Comparison of ENCODE assay signal across 8 cellular contexts in genomic region chr3:13480340-13481318, GRCh38. TPM values are rescaled to one million over a fixed set of nuclear protein-coding genes. Genes with fewer than 3 reads are reported as not detected.
DNase-seq lines count a peak whose midpoint lies in the region; ATAC-seq lines count a peak whose summit lies in the region.

No MANE protein-coding gene starts in this region.

- H3K4me1 ChIP-seq in naive thymus-derived CD4-positive, alpha-beta T cell (ENCODE audit: control insufficient read depth in 2 of 2, insufficient read depth in 2 of 2, low read length in 2 of 2) = peaks cover 12 to 15% of the 10 kb centered on the region in 2 donors
- H3K4me1 ChIP-seq in urinary bladder (ENCODE audit: insufficient read depth) = no peaks in the 10 kb centered on the region

- H3K36me3 Mint-ChIP-seq in activated CD4-positive, alpha-beta T cell treated with anti-CD3 and anti-CD28 coated beads, Interleukin-2, amount 10 ng/mL, durations not matched to agents 7 days and 5 days (ENCODE audit: low read depth) = no peaks in the 10 kb centered on the region
- peaks cover 0 to 1% (median 0%) of the 10 kb centered on the region in 5 donors for H3K36me3 Mint-ChIP-seq in naive thymus-derived CD4-positive, alpha-beta T cell

- POLR2A ChIA-PET in activated CD4-positive, alpha-beta T cell treated with anti-CD3 and anti-CD28 coated beads, Interleukin-2, amount 10 ng/mL, durations not matched to agents 7 days and 5 days (lab: Charles Lee) = no interaction called here
- POLR2A ChIA-PET in naive thymus-derived CD4-positive, alpha-beta T cell (lab: Charles Lee) = interaction anchor here (0.6 to 2.0 kb wide), 19 partner anchors 9 to 698 kb away, joined by 3 to 17 read pairs (median 4); partner anchors contain the start of genes CHCHD4, LSM3, NUP210 and RPL32

- H3K9me3 ChIP-seq in naive thymus-derived CD4-positive, alpha-beta T cell (ENCODE audit: control insufficient read depth in 2 of 3, low read length in 3 of 3) = no peaks in the 10 kb centered on the region

- WGBS in urinary bladder = 16% methylated on average over 70 of the region's 70 CpGs

- H3K27me3 ChIP-seq in naive thymus-derived CD4-positive, alpha-beta T cell (ENCODE audit: control insufficient read depth in 2 of 2, insufficient read depth in 2 of 2, low read length in 2 of 2) = no peaks in the 10 kb centered on the region

- DNase-seq in activated CD4-positive, alpha-beta T cell treated with anti-CD3 and anti-CD28 coated beads, Interleukin-2, amount 10 ng/mL, durations not matched to agents 7 days and 5 days = peak; percentile 41
- DNase-seq in naive thymus-derived CD4-positive, alpha-beta T cell = peak in 3 of 9 donors; percentile 4 to 68 (median 24)
- DNase-seq in NCI-H1105 (lab: John Stamatoyannopoulos, UW) (no peak), NCI-H146 (lab: John Stamatoyannopoulos, UW) (no peak)

- no peaks in the 10 kb centered on the region for H3K36me3 ChIP-seq in naive thymus-derived CD4-positive, alpha-beta T cell (ENCODE audit: control insufficient read depth in 2 of 3, insufficient read depth in 3 of 3, low read length in 3 of 3)
- no peaks in the 10 kb centered on the region for H3K36me3 ChIP-seq in urinary bladder (ENCODE audit: insufficient read depth)

- no peaks in the 10 kb centered on the region for H3K9me3 Mint-ChIP-seq in activated CD4-positive, alpha-beta T cell treated with anti-CD3 and anti-CD28 coated beads, Interleukin-2, amount 10 ng/mL, durations not matched to agents 7 days and 5 days
- no peaks in the 10 kb centered on the region for H3K9me3 Mint-ChIP-seq in naive thymus-derived CD4-positive, alpha-beta T cell

- H3K4me1 Mint-ChIP-seq in activated CD4-positive, alpha-beta T cell treated with anti-CD3 and anti-CD28 coated beads, Interleukin-2, amount 10 ng/mL, durations not matched to agents 7 days and 5 days = peaks cover 21% of the 10 kb centered on the region
- peaks cover 13 to 28% (median 21%) of the 10 kb centered on the region in 7 donors for H3K4me1 Mint-ChIP-seq in naive thymus-derived CD4-positive, alpha-beta T cell

- no peaks in the 10 kb centered on the region for H3K27me3 Mint-ChIP-seq in activated CD4-positive, alpha-beta T cell treated with anti-CD3 and anti-CD28 coated beads, Interleukin-2, amount 10 ng/mL, durations not matched to agents 7 days and 5 days
- H3K27me3 Mint-ChIP-seq in naive thymus-derived CD4-positive, alpha-beta T cell = peaks cover 0 to 10% (median 0%) of the 10 kb centered on the region in 5 donors

- CTCF ChIA-PET in activated CD4-positive, alpha-beta T cell treated with anti-CD3 and anti-CD28 coated beads, Interleukin-2, amount 10 ng/mL, durations not matched to agents 7 days and 5 days (lab: Charles Lee) = interaction anchor here (0.6 to 3.1 kb wide), 8 partner anchors 15 to 388 kb away, joined by 3 to 21 read pairs (median 3); no protein-coding TSS in a partner anchor
- CTCF ChIA-PET in naive thymus-derived CD4-positive, alpha-beta T cell (lab: Charles Lee) = interaction anchor here (1.0 to 2.4 kb wide), 6 partner anchors 29 to 404 kb away, joined by 3 to 9 read pairs (median 5); no protein-coding TSS in a partner anchor

- H3K27ac ChIP-seq in naive thymus-derived CD4-positive, alpha-beta T cell (ENCODE audit: low read depth, low read length) = peak overlapping the region; percentile 98
- H3K27ac ChIP-seq in urinary bladder (ENCODE audit: low read depth) = no peak overlapping the region

- peak overlapping the region; percentile 78 for H3K27ac Mint-ChIP-seq in activated CD4-positive, alpha-beta T cell treated with anti-CD3 and anti-CD28 coated beads, Interleukin-2, amount 10 ng/mL, durations not matched to agents 7 days and 5 days
- peak overlapping the region in 6 of 9 donors; percentile 43 to 95 (median 84) for H3K27ac Mint-ChIP-seq in naive thymus-derived CD4-positive, alpha-beta T cell

- peak; percentile 6 for ATAC-seq in GM18861 (IDR thresholded peaks at IDR 0.05; ENCODE audit: unreplicated experiment)
- ATAC-seq in HG03025 (IDR thresholded peaks at IDR 0.05; ENCODE audit: low FRiP score, unreplicated experiment) = peak; percentile 8
- peak; percentile 1 for ATAC-seq in esophagus mucosa
- ATAC-seq in naive thymus-derived CD4-positive, alpha-beta T cell = peak; percentile 40

- peak overlapping the region; percentile 75 for H3K4me3 Mint-ChIP-seq in activated CD4-positive, alpha-beta T cell treated with anti-CD3 and anti-CD28 coated beads, Interleukin-2, amount 10 ng/mL, durations not matched to agents 7 days and 5 days
- H3K4me3 Mint-ChIP-seq in naive thymus-derived CD4-positive, alpha-beta T cell = peak overlapping the region; percentile 82 to 95 (median 89)

- H3K4me3 ChIP-seq in naive thymus-derived CD4-positive, alpha-beta T cell (ENCODE audit: low read length) = peak overlapping the region; percentile 97
- H3K4me3 ChIP-seq in urinary bladder (ENCODE audit: low read depth, low read length) = peak overlapping the region; percentile 75

- intact Hi-C loops in naive thymus-derived CD4-positive, alpha-beta T cell (cut with micrococcal nuclease) = loop anchor here (1.0 to 5.0 kb wide), 15 partner anchors 16 to 1171 kb away; partner anchors contain the start of genes LSM3 (in 2 of the 2), XPC (in 2 of the 2), CCDC174 (in 1 of the 2) and CHCHD4 (in 1 of the 2)

RNA-seq across cellular contexts. Expression of gene HDAC11, which starts 0.5 kb away (rescaled TPM):
- total RNA-seq in activated CD4-positive, alpha-beta T cell treated with anti-CD3 and anti-CD28 coated beads, Interleukin-2, amount 10 ng/mL, durations not matched to agents 7 days and 5 days = 1 to 10 TPM; 1.6 to 2.3 TPM
- total RNA-seq in esophagus mucosa (15.9 TPM), urinary bladder (7.4 TPM)
- total RNA-seq in naive thymus-derived CD4-positive, alpha-beta T cell = 1 to 10 TPM; 1.2 to 8.0 (median 7.3) TPM
- 1 to 10 TPM; 4.5 to 6.3 TPM for polyA plus RNA-seq in naive thymus-derived CD4-positive, alpha-beta T cell
- 27.1 TPM for polyA plus RNA-seq in urinary bladder
